Comparison of ENCODE assay signal across 8 cellular contexts in genomic region chr1:36125129-36125991, GRCh38. TPM values are rescaled to one million over a fixed set of nuclear protein-coding genes. Genes with fewer than 3 reads are reported as not detected.
DNase-seq lines count a peak whose midpoint lies in the region; ATAC-seq and TF ChIP-seq lines count a peak whose summit lies in the region.

TSS of gene COL8A2 (minus strand) at chr1:36125222. CDS start at chr1:36100242, 24,980 bp downstream.

- H3K27ac Mint-ChIP-seq in natural killer cell treated with Interleukin-12 subunit alpha and Interleukin-12 subunit beta and Interleukin-15 and Interleukin-18, amount 100 ng/mL, for 72 hours: peak within 1 kb of the TSS in 1 of 2 donors; percentile 74

- H3K4me1 Mint-ChIP-seq in natural killer cell treated with Interleukin-12 subunit alpha and Interleukin-12 subunit beta and Interleukin-15 and Interleukin-18, amount 100 ng/mL, for 72 hours (ENCODE audit: low read depth in 2 of 2): peaks cover 23 to 25% of the 10 kb centered on the region in 2 donors

- H3K4me3 ChIP-seq in epithelial cell of proximal tubule (ENCODE audit: low read depth, low read length): peak within 1 kb of the TSS; percentile 4

- peak; percentile 13 to 65 for ATAC-seq in natural killer cell treated with Interleukin-12 subunit alpha and Interleukin-12 subunit beta and Interleukin-15 and Interleukin-18, amount 100 ng/mL, for 72 hours
- ATAC-seq in GM19328 (IDR thresholded peaks at IDR 0.05; ENCODE audit: unreplicated experiment) (no peak), HG02938 (IDR thresholded peaks at IDR 0.05; ENCODE audit: unreplicated experiment) (no peak), GM18861 (IDR thresholded peaks at IDR 0.05; ENCODE audit: unreplicated experiment) (no peak)

- H3K27me3 Mint-ChIP-seq in natural killer cell treated with Interleukin-12 subunit alpha and Interleukin-12 subunit beta and Interleukin-15 and Interleukin-18, amount 100 ng/mL, for 72 hours: peaks cover 23 to 36% of the 10 kb centered on the region in 2 donors

- DNase-seq in AG08396 (ENCODE audit: low spot score): peak; percentile 73
- peak; percentile 45 for DNase-seq in HuH-7 (ENCODE audit: low spot score)
- DNase-seq in epithelial cell of proximal tubule (ENCODE audit: low read depth): no peak
- no peak for DNase-seq in natural killer cell treated with Interleukin-12 subunit alpha and Interleukin-12 subunit beta and Interleukin-15 and Interleukin-18, amount 100 ng/mL, for 72 hours (ENCODE audit: low spot score)
- DNase-seq in SHP77 (lab: John Stamatoyannopoulos, UW): no peak

- H3K9me3 Mint-ChIP-seq in natural killer cell treated with Interleukin-12 subunit alpha and Interleukin-12 subunit beta and Interleukin-15 and Interleukin-18, amount 100 ng/mL, for 72 hours: no peaks in the 10 kb centered on the region

- H3K36me3 Mint-ChIP-seq in natural killer cell treated with Interleukin-12 subunit alpha and Interleukin-12 subunit beta and Interleukin-15 and Interleukin-18, amount 100 ng/mL, for 72 hours: no peaks in the 10 kb centered on the region

- H3K4me3 Mint-ChIP-seq in natural killer cell treated with Interleukin-12 subunit alpha and Interleukin-12 subunit beta and Interleukin-15 and Interleukin-18, amount 100 ng/mL, for 72 hours: peak within 1 kb of the TSS; percentile 63

- TF ChIP-seq CTCF in epithelial cell of proximal tubule (conservative IDR thresholded peaks at IDR 0.05; ENCODE audit: low read depth, low read length): no peak

RNA-seq across cellular contexts. Expression of gene COL8A2, which starts in this region (rescaled TPM):
- total RNA-seq in epithelial cell of proximal tubule: 0.06 and 0.65 TPM in 2 replicates
- total RNA-seq in natural killer cell treated with Interleukin-12 subunit alpha and Interleukin-12 subunit beta and Interleukin-15 and Interleukin-18, amount 100 ng/mL, for 72 hours: under 1 TPM in 1 of 2 donors, not detected in 1; 0.08 TPM

Comparison
In these comparisons a context has a peak if more than half of its experiments do, and no peak if none do; other contexts are left out.
1. Peak in ATAC-seq in natural killer cell treated with Interleukin-12 subunit alpha and Interleukin-12 subunit beta and Interleukin-15 and Interleukin-18, amount 100 ng/mL, for 72 hours; RNA of the gene not detected or under 1 TPM.
2. DNase-seq: peak in AG08396 (single experiment) and HuH-7 (single experiment); none in epithelial cell of proximal tubule (single experiment), natural killer cell treated with Interleukin-12 subunit alpha and Interleukin-12 subunit beta and Interleukin-15 and Interleukin-18, amount 100 ng/mL, for 72 hours (single experiment) and SHP77 (0 of 2).